Comparison of ENCODE assay signal across 1 cellular context in the genomic region with DNA sequence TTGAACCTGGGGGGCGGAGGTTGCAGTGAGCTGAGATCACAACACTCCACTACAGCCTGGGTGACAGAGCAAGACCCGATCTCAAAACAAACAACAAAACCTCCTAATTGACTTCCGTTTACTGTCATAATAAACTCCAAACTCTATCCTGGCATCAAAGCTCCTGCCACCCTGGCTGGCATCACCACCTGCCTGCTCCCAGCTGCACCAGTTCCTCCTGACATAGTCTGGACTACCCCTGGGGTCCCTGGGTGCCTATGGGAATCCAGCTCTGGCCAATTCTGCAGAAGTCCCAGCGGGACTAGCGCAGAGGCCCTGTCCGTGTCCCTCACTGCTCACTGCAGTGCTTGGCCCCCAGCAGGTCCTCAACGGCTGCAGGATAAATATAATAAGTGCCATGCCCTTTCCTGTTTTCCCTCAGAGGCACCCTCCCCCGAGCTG.
TF ChIP-seq lines count a peak whose summit lies in the region.

No MANE protein-coding gene starts in this region.

TF ChIP-seq in K562, 482 proteins besides CTCF, POLR2A, EP300 and RAD21:
- TF ChIP-seq ZNF318 (IDR thresholded peaks at IDR 0.05; ENCODE audit: borderline replicate concordance in 1 of 2, low read depth in 1 of 2) (no peak), NCOA2 (IDR thresholded peaks at IDR 0.05; ENCODE audit: partially characterized antibody in 2 of 2) (no peak), GATAD2A (IDR thresholded peaks at IDR 0.05) (no peak), ERF (CRISPR knock-in tag; IDR thresholded peaks at IDR 0.05) (no peak), FUS (optimal IDR thresholded peaks at IDR 0.05; ENCODE audit: low read depth, low read length) (no peak), TGIF2 (CRISPR knock-in tag; IDR thresholded peaks at IDR 0.05) (no peak)
- TF ChIP-seq, protein P1, sequence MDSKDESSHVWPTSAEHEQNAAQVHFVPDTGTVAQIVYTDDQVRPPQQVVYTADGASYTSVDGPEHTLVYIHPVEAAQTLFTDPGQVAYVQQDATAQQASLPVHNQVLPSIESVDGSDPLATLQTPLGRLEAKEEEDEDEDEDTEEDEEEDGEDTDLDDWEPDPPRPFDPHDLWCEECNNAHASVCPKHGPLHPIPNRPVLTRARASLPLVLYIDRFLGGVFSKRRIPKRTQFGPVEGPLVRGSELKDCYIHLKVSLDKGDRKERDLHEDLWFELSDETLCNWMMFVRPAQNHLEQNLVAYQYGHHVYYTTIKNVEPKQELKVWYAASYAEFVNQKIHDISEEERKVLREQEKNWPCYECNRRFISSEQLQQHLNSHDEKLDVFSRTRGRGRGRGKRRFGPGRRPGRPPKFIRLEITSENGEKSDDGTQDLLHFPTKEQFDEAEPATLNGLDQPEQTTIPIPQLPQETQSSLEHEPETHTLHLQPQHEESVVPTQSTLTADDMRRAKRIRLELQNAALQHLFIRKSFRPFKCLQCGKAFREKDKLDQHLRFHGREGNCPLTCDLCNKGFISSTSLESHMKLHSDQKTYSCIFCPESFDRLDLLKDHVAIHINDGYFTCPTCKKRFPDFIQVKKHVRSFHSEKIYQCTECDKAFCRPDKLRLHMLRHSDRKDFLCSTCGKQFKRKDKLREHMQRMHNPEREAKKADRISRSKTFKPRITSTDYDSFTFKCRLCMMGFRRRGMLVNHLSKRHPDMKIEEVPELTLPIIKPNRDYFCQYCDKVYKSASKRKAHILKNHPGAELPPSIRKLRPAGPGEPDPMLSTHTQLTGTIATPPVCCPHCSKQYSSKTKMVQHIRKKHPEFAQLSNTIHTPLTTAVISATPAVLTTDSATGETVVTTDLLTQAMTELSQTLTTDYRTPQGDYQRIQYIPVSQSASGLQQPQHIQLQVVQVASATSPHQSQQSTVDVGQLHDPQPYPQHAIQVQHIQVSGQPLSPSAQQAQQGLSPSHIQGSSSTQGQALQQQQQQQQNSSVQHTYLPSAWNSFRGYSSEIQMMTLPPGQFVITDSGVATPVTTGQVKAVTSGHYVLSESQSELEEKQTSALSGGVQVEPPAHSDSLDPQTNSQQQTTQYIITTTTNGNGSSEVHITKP (IDR thresholded peaks at IDR 0.05; ENCODE audit: partially characterized antibody) = peak; percentile 76
